In genomic region chr21:30248844-30249243, GRCh38 we compare ENCODE assay signal across 25 cellular contexts. TPM values are rescaled to one million over a fixed set of nuclear protein-coding genes. Genes with fewer than 3 reads are reported as not detected.
"Had no signal": no experiment of that assay in that cellular context is flagged by ENCODE, and none has a peak within 500 bp of the region (broad histone marks: within the 10 kb centered on the region; RNA-seq: fewer than 3 reads in every experiment).

No MANE protein-coding gene starts in this region.

- H3K9ac ChIP-seq: KMS-11, SK-N-SH had no signal

- H3K27ac ChIP-seq: KMS-11, RWPE1 had no signal

- H3K4me3 Mint-ChIP-seq: T-cell; T-helper 1 cell treated with Interleukin-12 subunit alpha and Interleukin-12 subunit beta and Interleukin-4 antibody, amounts not matched to agents 30 μg/mL and 1 μg/mL, for 36 hours had no signal

- FAIRE-seq: HepG2 had no signal

- H3K9me3 Mint-ChIP-seq: T-helper 1 cell treated with Interleukin-12 subunit alpha and Interleukin-12 subunit beta and Interleukin-4 antibody, amounts not matched to agents 30 μg/mL and 1 μg/mL, for 36 hours had no signal

- H3K9me3 ChIP-seq: SK-N-SH had no signal

- H3K4me1 Mint-ChIP-seq: T-cell had no signal

- ATAC-seq: HepG2, T-cell had no signal

- H3K27ac Mint-ChIP-seq: T-cell; T-helper 1 cell treated with Interleukin-12 subunit alpha and Interleukin-12 subunit beta and Interleukin-4 antibody, amounts not matched to agents 30 μg/mL and 1 μg/mL, for 36 hours had no signal

- H3K27me3 Mint-ChIP-seq: T-cell had no signal

- DNase-seq: IMR-90, Kasumi-1, MM.1S, NCI-H1092 treated with DMSO at 0.1 percent for 48 hours, NCI-H1436, NCI-H187, NCI-H2029, NCI-H2081 treated with DMSO at 0.1 percent for 48 hours, NCI-H2227 treated with DMSO at 0.1 percent for 48 hours, NCI-H524, NCI-H526 treated with DMSO at 0.1 percent for 48 hours, NCI-H748 treated with DMSO at 0.1 percent for 48 hours, SHP77, SK-N-SH, SW 1271, T-cell had no signal

- H3K36me3 Mint-ChIP-seq: T-cell had no signal

RNA-seq across cellular contexts. Expression of gene CLDN8, which starts 32.9 kb away (rescaled TPM):
- total RNA-seq: HepG2; HT1080; IMR-90; M059J; NCI-H460; SK-MEL-5; T-cell; T-helper 2 cell treated with Interferon-gamma antibody and Interleukin-4, amounts not matched to agents 100 ng/mL and 5 ng/mL, for 36 hours had no signal
- polyA plus RNA-seq: HepG2, IMR-90, SK-N-SH had no signal

RNA-seq across cellular contexts. Expression of gene KRTAP24-1, which starts 33.9 kb away (rescaled TPM):
- total RNA-seq: HepG2; HT1080; IMR-90; M059J; NCI-H460; SK-MEL-5; T-cell; T-helper 2 cell treated with Interferon-gamma antibody and Interleukin-4, amounts not matched to agents 100 ng/mL and 5 ng/mL, for 36 hours had no signal
- polyA plus RNA-seq: HepG2, IMR-90, SK-N-SH had no signal

RNA-seq across cellular contexts. Expression of gene KRTAP25-1, which starts 40.5 kb away (rescaled TPM):
- total RNA-seq: HepG2; HT1080; IMR-90; M059J; NCI-H460; SK-MEL-5; T-cell; T-helper 2 cell treated with Interferon-gamma antibody and Interleukin-4, amounts not matched to agents 100 ng/mL and 5 ng/mL, for 36 hours had no signal
- polyA plus RNA-seq: HepG2, IMR-90, SK-N-SH had no signal
